ENCODE assay signal across 16 cellular contexts in genomic region chr7:30312186-30312585, GRCh38.
"Had no signal": no experiment of that assay in that cellular context is flagged by ENCODE, and none has a peak within 500 bp of the region (broad histone marks: within the 10 kb centered on the region; RNA-seq: fewer than 3 reads in every experiment).

No MANE protein-coding gene starts in this region.

- H3K27me3 ChIP-seq: esophagus muscularis mucosa, suprapubic skin, upper lobe of left lung had no signal

- ATAC-seq: left colon; naive thymus-derived CD4-positive, alpha-beta T cell; sciatic nerve had no signal

- H3K4me3 ChIP-seq: esophagus muscularis mucosa, suprapubic skin, upper lobe of left lung had no signal

- H3K4me3 Mint-ChIP-seq: activated naive CD8-positive, alpha-beta T cell; naive thymus-derived CD4-positive, alpha-beta T cell had no signal

- H3K27ac ChIP-seq: esophagus muscularis mucosa, suprapubic skin, upper lobe of left lung had no signal

- H3K27me3 Mint-ChIP-seq: activated naive CD8-positive, alpha-beta T cell; naive thymus-derived CD4-positive, alpha-beta T cell; progenitor cell of endocrine pancreas had no signal

- H3K9me3 ChIP-seq: esophagus muscularis mucosa, suprapubic skin, upper lobe of left lung had no signal

- H3K36me3 ChIP-seq: esophagus muscularis mucosa, suprapubic skin, upper lobe of left lung had no signal

- H3K27ac Mint-ChIP-seq: activated naive CD8-positive, alpha-beta T cell; naive thymus-derived CD4-positive, alpha-beta T cell; progenitor cell of endocrine pancreas had no signal

- DNase-seq: activated gamma-delta T cell; activated T-cell treated with anti-CD3 and anti-CD28 coated beads, Interleukin-2, amount 50 U/mL, for 48 hours; hypothalamus; left colon; mammary epithelial cell; naive thymus-derived CD4-positive, alpha-beta T cell; occipital lobe; stimulated activated CD4-positive, alpha-beta T cell treated with anti-CD3 and anti-CD28 coated beads, Interleukin-2, amount 100 ng/mL, for 24 hours; stimulated activated naive CD4-positive, alpha-beta T cell; T-helper 1 cell; upper lobe of left lung had no signal
